1 cellular context compared by ENCODE assay signal in genomic region chr3:121924734-121925133, GRCh38.
TF ChIP-seq lines count a peak whose summit lies in the region.

No MANE protein-coding gene starts in this region.

TF ChIP-seq in K562, 482 proteins besides CTCF, POLR2A, EP300 and RAD21 (continued from another document):
- TF ChIP-seq ZBTB26 (CRISPR knock-in tag; IDR thresholded peaks at IDR 0.05), result no peak
- 0 out of 2 replicates have a peak, but pooled peaks have one; percentile 21 for TF ChIP-seq MYNN (IDR thresholded peaks at IDR 0.05)
- TF ChIP-seq MYNN (CRISPR knock-in tag; IDR thresholded peaks at IDR 0.05), result no peak
- TF ChIP-seq MCM5 (IDR thresholded peaks at IDR 0.05; ENCODE audit: low read depth), result no peak
- TF ChIP-seq CCNT2 (IDR thresholded peaks at IDR 0.05; ENCODE audit: borderline replicate concordance, extremely low read depth, insufficient read length, low read depth, low read length), result peak; percentile 26
- peak; percentile 52; the same call in 1 of the 2 replicates for TF ChIP-seq CBFA2T2 (conservative IDR thresholded peaks at IDR 0.05)
- TF ChIP-seq MTA2 (IDR thresholded peaks at IDR 0.05; ENCODE audit: low read depth), result 0 out of 2 replicates have a peak, but pooled peaks have one; percentile 22
- TF ChIP-seq FOXK2 (conservative IDR thresholded peaks at IDR 0.05 in 1 of 2, IDR thresholded peaks at IDR 0.05 in 1 of 2; ENCODE audit: low read depth in 2 of 2), result 0 out of 4 replicates have a peak, but pooled peaks of 1 of the 2 experiments have one; percentile 33
- TF ChIP-seq TAL1 (IDR thresholded peaks at IDR 0.05), result peak; percentile 79
- 0 out of 2 replicates have a peak, but pooled peaks have one; percentile 37 for TF ChIP-seq SOX6 (IDR thresholded peaks at IDR 0.05)
- TF ChIP-seq NCOR1 (IDR thresholded peaks at IDR 0.05), result peak; percentile 57
- TF ChIP-seq RCOR1 (IDR thresholded peaks at IDR 0.05; ENCODE audit: borderline replicate concordance in 1 of 2, low read depth in 2 of 2, low read length in 2 of 2), result peak in 1 of 2 experiments; percentile 32; a peak in 1 of 4 replicates
- peak; percentile 74 for TF ChIP-seq ARID1B (IDR thresholded peaks at IDR 0.05)
- no peak for TF ChIP-seq CREB1 (IDR thresholded peaks at IDR 0.05)
- no peak for TF ChIP-seq CREB1 (CRISPR knock-in tag; IDR thresholded peaks at IDR 0.05)
- peak; percentile 74 for TF ChIP-seq CBFA2T3 (IDR thresholded peaks at IDR 0.05)
